8 cellular contexts compared by ENCODE assay signal in the genomic region with DNA sequence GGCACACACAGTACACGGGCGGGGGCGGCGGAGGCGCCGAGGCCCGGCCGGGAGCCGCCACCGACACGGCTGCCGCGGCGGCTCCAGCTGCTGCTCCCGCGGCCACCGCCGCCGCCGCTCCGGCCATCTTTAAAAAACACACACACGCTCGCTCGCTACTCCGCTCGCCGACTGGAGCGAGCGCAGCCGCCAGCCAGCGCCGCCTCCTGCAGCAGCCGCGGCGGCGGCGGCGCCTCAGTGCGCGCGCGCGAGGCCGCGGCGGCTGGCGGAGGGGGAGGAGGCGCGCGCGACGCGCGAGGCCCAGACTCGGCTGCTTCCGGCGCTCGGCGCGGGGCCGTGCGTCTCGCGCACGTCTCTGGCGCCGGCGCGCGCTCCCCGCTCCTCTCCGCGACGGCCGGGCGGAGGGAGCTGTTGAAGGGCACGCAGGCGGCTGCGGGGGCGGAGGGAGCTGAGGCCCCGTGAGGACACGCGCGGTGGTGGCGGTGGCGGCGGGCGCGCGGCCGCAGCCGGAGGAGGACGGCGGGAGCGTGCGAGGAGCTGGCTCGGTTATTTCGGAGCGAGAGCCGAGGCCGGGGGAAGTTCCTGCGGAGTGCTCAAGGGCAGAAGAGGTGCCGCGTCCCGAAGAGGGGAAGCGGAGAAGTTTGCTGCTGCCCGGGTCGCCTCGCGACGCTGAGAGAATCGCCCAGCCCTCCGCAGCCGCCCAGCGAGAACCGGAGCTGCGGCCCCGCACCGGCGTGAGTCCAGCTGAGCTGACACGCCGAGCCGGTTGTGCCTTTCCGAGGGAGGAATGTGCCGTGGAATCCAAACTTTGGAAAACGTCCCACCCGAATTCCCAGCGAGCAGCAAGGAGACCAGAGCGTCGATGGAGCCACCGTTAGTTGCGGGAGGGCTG. TPM values are rescaled to one million over a fixed set of nuclear protein-coding genes. Genes with fewer than 3 reads are reported as not detected.
DNase-seq lines count a peak whose midpoint lies in the region; ATAC-seq, FAIRE-seq and TF ChIP-seq lines count a peak whose summit lies in the region.

A gene with protein sequence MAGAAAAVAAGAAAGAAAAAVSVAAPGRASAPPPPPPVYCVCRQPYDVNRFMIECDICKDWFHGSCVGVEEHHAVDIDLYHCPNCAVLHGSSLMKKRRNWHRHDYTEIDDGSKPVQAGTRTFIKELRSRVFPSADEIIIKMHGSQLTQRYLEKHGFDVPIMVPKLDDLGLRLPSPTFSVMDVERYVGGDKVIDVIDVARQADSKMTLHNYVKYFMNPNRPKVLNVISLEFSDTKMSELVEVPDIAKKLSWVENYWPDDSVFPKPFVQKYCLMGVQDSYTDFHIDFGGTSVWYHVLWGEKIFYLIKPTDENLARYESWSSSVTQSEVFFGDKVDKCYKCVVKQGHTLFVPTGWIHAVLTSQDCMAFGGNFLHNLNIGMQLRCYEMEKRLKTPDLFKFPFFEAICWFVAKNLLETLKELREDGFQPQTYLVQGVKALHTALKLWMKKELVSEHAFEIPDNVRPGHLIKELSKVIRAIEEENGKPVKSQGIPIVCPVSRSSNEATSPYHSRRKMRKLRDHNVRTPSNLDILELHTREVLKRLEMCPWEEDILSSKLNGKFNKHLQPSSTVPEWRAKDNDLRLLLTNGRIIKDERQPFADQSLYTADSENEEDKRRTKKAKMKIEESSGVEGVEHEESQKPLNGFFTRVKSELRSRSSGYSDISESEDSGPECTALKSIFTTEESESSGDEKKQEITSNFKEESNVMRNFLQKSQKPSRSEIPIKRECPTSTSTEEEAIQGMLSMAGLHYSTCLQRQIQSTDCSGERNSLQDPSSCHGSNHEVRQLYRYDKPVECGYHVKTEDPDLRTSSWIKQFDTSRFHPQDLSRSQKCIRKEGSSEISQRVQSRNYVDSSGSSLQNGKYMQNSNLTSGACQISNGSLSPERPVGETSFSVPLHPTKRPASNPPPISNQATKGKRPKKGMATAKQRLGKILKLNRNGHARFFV (minus strand): TSS at position 173 of the 892 bp plus-strand sequence. CDS start 46 bp downstream, at position 127.

- peaks cover 3% of the 10 kb centered on the region for H3K36me3 Mint-ChIP-seq in activated T-cell treated with anti-CD3 and anti-CD28 coated beads, Interleukin-2, amount 50 U/mL, for 4 hours (ENCODE audit: insufficient read depth)

- TF ChIP-seq CTCF in D721Med (IDR thresholded peaks at IDR 0.05; ENCODE audit: insufficient read depth, missing control alignments) (no peak), PC-9 (conservative IDR thresholded peaks at IDR 0.05) (no peak)

- peaks cover 12% of the 10 kb centered on the region; the same call in 1 of the 2 replicates for H3F3A ChIP-seq in PC-9 (ENCODE audit: insufficient read depth, low read depth)

- no peak for TF ChIP-seq EP300 in Ishikawa (IDR thresholded peaks at IDR 0.05; ENCODE audit: borderline replicate concordance)

- intact Hi-C loops in PC-9 (cut with micrococcal nuclease; ENCODE audit: unreplicated experiment): loop anchor here (10.0 kb wide), 2 partner anchors 402 to 478 kb away; a partner anchor contains a TSS

- no peak for TF ChIP-seq RAD21 in Ishikawa (IDR thresholded peaks at IDR 0.05; ENCODE audit: low read depth)

- H3K27ac ChIP-seq in PC-9: no peak within 1 kb of the TSS; the same call in 1 of the 2 replicates
- peak within 1 kb of the TSS; percentile 87 for H3K27ac ChIP-seq in muscle layer of duodenum (ENCODE audit: low read length)

- H4K20me1 ChIP-seq in PC-9 (ENCODE audit: insufficient read depth): no peaks in the 10 kb centered on the region

- peak; percentile 66 for ATAC-seq in GM21529 (IDR thresholded peaks at IDR 0.05; ENCODE audit: unreplicated experiment)
- ATAC-seq in activated T-cell treated with anti-CD3 and anti-CD28 coated beads, Interleukin-2, amount 50 U/mL, for 4 hours: peak; percentile 83 to 85
- ATAC-seq in esophagus mucosa: peak; percentile 84

- peaks cover 35% of the 10 kb centered on the region for H3K4me1 Mint-ChIP-seq in activated T-cell treated with anti-CD3 and anti-CD28 coated beads, Interleukin-2, amount 50 U/mL, for 4 hours (ENCODE audit: low read depth)

- H3K4me1 ChIP-seq in PC-9 (replicated peaks; ENCODE audit: insufficient read depth): peaks cover 13% of the 10 kb centered on the region
- H3K4me1 ChIP-seq in muscle layer of duodenum (ENCODE audit: control insufficient read depth in 1 of 2, insufficient read depth in 2 of 2, low read length in 2 of 2): peaks cover 0 to 8% of the 10 kb centered on the region in 2 donors

- H3K9me3 ChIP-seq in PC-9 (ENCODE audit: insufficient read depth, low read depth) (no peaks in the 10 kb centered on the region), muscle layer of duodenum (ENCODE audit: control insufficient read depth in 1 of 2, low read length in 2 of 2) (no peaks in the 10 kb centered on the region)

- peaks cover 12% of the 10 kb centered on the region; the same call in 1 of the 2 replicates for H3K27me3 ChIP-seq in PC-9 (ENCODE audit: insufficient read depth, low read depth)
- no peaks in the 10 kb centered on the region for H3K27me3 ChIP-seq in muscle layer of duodenum (ENCODE audit: low read depth, low read length)

- peak within 1 kb of the TSS; percentile 95 for H3K4me3 ChIP-seq in PC-9
- peak within 1 kb of the TSS; percentile 77 to 78 for H3K4me3 ChIP-seq in muscle layer of duodenum (ENCODE audit: low read depth in 1 of 2, low read length in 2 of 2)

- H3K9me3 Mint-ChIP-seq in activated T-cell treated with anti-CD3 and anti-CD28 coated beads, Interleukin-2, amount 50 U/mL, for 4 hours: no peaks in the 10 kb centered on the region

- H3K36me3 ChIP-seq in PC-9 (ENCODE audit: low read depth): no peaks in the 10 kb centered on the region
- H3K36me3 ChIP-seq in muscle layer of duodenum (ENCODE audit: control insufficient read depth in 1 of 2, insufficient read depth in 2 of 2, low read length in 2 of 2): no peaks in the 10 kb centered on the region

- CTCF ChIA-PET in PC-9 (lab: Charles Lee): interaction anchor here (0.5 to 0.7 kb wide), 3 partner anchors 98 to 497 kb away, joined by 3 to 6 read pairs (median 3); no protein-coding TSS in a partner anchor

- H3K4me2 ChIP-seq in PC-9: peak within 1 kb of the TSS; percentile 98

- TSS peak; percentile 23 for BruUV-seq in PC-9 (replicated peaks; lab: Mats Ljungman, UMichigan)

- DNase-seq in D721Med (ENCODE audit: insufficient read length, low spot score): peak; percentile 62
- peak; percentile 43 to 85 for DNase-seq in PC-9
- DNase-seq in activated T-cell treated with anti-CD3 and anti-CD28 coated beads, Interleukin-2, amount 50 U/mL, for 4 hours: peak; percentile 91
- DNase-seq in stimulated activated CD8-positive, alpha-beta memory T cell treated with anti-CD3 and anti-CD28 coated beads, Interleukin-4, amount 100 ng/mL, for 48 hours: peak; percentile 89

- no peak for FAIRE-seq in D721Med (lab: Jason Lieb, UNC)

- H2AFZ ChIP-seq in PC-9: peak within 1 kb of the TSS; percentile 94

- H3K4me3 Mint-ChIP-seq in activated T-cell treated with anti-CD3 and anti-CD28 coated beads, Interleukin-2, amount 50 U/mL, for 4 hours: peak within 1 kb of the TSS; percentile 87

- no peaks in the 10 kb centered on the region for H3K27me3 Mint-ChIP-seq in activated T-cell treated with anti-CD3 and anti-CD28 coated beads, Interleukin-2, amount 50 U/mL, for 4 hours (ENCODE audit: low read depth)

- POLR2A ChIA-PET in PC-9 (lab: Charles Lee; ENCODE audit: unreplicated experiment): interaction anchor here (0.6 kb wide), 1 partner anchor 119 kb away, joined by 10 read pairs; no protein-coding TSS in a partner anchor

- no peaks in the 10 kb centered on the region for H3K9me2 ChIP-seq in PC-9 (ENCODE audit: insufficient read depth)

- H3K79me2 ChIP-seq in PC-9 (ENCODE audit: low read depth): no peaks in the 10 kb centered on the region

TF ChIP-seq in Ishikawa, 13 proteins besides CTCF, POLR2A, EP300 and RAD21 (continues in another document):
- TF ChIP-seq YY1 (IDR thresholded peaks at IDR 0.05; ENCODE audit: low read depth) (peak; percentile 76), FOXM1 (IDR thresholded peaks at IDR 0.05; ENCODE audit: borderline replicate concordance, low read depth) (no peak), ZBTB7A (IDR thresholded peaks at IDR 0.05; ENCODE audit: low read depth) (no peak), CEBPB (IDR thresholded peaks at IDR 0.05) (no peak), TEAD4 (IDR thresholded peaks at IDR 0.05) (peak; percentile 14; the same call in 1 of the 2 replicates), CREB1 (IDR thresholded peaks at IDR 0.05; ENCODE audit: low read depth) (no peak), NFIC (IDR thresholded peaks at IDR 0.05) (no peak)
- TF ChIP-seq, protein P1, sequence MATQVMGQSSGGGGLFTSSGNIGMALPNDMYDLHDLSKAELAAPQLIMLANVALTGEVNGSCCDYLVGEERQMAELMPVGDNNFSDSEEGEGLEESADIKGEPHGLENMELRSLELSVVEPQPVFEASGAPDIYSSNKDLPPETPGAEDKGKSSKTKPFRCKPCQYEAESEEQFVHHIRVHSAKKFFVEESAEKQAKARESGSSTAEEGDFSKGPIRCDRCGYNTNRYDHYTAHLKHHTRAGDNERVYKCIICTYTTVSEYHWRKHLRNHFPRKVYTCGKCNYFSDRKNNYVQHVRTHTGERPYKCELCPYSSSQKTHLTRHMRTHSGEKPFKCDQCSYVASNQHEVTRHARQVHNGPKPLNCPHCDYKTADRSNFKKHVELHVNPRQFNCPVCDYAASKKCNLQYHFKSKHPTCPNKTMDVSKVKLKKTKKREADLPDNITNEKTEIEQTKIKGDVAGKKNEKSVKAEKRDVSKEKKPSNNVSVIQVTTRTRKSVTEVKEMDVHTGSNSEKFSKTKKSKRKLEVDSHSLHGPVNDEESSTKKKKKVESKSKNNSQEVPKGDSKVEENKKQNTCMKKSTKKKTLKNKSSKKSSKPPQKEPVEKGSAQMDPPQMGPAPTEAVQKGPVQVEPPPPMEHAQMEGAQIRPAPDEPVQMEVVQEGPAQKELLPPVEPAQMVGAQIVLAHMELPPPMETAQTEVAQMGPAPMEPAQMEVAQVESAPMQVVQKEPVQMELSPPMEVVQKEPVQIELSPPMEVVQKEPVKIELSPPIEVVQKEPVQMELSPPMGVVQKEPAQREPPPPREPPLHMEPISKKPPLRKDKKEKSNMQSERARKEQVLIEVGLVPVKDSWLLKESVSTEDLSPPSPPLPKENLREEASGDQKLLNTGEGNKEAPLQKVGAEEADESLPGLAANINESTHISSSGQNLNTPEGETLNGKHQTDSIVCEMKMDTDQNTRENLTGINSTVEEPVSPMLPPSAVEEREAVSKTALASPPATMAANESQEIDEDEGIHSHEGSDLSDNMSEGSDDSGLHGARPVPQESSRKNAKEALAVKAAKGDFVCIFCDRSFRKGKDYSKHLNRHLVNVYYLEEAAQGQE (IDR thresholded peaks at IDR 0.05; ENCODE audit: low read depth): no peak

RNA-seq across cellular contexts. Expression of the gene that starts here (rescaled TPM):
- 1.5 and 1.8 TPM in 2 replicates for total RNA-seq in PC-9 (2021)
- total RNA-seq in activated T-cell treated with anti-CD3 and anti-CD28 coated beads, Interleukin-2, amount 50 U/mL, for 4 hours: 1 to 10 TPM; 6.3 to 9.5 (median 7.4) TPM
- 22.3 TPM for total RNA-seq in esophagus mucosa
